In the genomic region with DNA sequence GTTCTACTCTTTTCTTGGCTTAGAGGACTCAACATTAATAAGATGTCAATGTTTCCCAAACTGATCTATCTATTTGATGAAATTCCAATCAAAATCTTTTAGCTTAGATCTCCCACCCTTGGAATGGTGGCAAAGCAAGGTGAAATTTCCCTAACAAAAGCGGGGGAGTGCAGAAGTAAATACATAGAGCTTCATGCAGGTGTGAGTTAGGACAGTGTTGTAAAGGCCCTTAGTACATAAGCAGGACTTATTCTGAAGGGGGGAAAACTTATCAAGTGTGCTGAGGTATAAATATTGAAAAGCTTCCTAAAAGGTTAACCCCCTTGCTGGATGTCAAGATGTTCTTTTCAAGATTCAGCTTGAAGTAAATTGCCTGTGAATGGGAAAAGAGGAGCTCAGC, we compare ENCODE assay signal across 1 cellular context.
TF ChIP-seq lines count a peak whose summit lies in the region.

No MANE protein-coding gene starts in this region.

TF ChIP-seq in GM23338, 12 proteins besides CTCF, POLR2A, EP300 and RAD21 (continued from another document):
- TF ChIP-seq, protein P1, sequence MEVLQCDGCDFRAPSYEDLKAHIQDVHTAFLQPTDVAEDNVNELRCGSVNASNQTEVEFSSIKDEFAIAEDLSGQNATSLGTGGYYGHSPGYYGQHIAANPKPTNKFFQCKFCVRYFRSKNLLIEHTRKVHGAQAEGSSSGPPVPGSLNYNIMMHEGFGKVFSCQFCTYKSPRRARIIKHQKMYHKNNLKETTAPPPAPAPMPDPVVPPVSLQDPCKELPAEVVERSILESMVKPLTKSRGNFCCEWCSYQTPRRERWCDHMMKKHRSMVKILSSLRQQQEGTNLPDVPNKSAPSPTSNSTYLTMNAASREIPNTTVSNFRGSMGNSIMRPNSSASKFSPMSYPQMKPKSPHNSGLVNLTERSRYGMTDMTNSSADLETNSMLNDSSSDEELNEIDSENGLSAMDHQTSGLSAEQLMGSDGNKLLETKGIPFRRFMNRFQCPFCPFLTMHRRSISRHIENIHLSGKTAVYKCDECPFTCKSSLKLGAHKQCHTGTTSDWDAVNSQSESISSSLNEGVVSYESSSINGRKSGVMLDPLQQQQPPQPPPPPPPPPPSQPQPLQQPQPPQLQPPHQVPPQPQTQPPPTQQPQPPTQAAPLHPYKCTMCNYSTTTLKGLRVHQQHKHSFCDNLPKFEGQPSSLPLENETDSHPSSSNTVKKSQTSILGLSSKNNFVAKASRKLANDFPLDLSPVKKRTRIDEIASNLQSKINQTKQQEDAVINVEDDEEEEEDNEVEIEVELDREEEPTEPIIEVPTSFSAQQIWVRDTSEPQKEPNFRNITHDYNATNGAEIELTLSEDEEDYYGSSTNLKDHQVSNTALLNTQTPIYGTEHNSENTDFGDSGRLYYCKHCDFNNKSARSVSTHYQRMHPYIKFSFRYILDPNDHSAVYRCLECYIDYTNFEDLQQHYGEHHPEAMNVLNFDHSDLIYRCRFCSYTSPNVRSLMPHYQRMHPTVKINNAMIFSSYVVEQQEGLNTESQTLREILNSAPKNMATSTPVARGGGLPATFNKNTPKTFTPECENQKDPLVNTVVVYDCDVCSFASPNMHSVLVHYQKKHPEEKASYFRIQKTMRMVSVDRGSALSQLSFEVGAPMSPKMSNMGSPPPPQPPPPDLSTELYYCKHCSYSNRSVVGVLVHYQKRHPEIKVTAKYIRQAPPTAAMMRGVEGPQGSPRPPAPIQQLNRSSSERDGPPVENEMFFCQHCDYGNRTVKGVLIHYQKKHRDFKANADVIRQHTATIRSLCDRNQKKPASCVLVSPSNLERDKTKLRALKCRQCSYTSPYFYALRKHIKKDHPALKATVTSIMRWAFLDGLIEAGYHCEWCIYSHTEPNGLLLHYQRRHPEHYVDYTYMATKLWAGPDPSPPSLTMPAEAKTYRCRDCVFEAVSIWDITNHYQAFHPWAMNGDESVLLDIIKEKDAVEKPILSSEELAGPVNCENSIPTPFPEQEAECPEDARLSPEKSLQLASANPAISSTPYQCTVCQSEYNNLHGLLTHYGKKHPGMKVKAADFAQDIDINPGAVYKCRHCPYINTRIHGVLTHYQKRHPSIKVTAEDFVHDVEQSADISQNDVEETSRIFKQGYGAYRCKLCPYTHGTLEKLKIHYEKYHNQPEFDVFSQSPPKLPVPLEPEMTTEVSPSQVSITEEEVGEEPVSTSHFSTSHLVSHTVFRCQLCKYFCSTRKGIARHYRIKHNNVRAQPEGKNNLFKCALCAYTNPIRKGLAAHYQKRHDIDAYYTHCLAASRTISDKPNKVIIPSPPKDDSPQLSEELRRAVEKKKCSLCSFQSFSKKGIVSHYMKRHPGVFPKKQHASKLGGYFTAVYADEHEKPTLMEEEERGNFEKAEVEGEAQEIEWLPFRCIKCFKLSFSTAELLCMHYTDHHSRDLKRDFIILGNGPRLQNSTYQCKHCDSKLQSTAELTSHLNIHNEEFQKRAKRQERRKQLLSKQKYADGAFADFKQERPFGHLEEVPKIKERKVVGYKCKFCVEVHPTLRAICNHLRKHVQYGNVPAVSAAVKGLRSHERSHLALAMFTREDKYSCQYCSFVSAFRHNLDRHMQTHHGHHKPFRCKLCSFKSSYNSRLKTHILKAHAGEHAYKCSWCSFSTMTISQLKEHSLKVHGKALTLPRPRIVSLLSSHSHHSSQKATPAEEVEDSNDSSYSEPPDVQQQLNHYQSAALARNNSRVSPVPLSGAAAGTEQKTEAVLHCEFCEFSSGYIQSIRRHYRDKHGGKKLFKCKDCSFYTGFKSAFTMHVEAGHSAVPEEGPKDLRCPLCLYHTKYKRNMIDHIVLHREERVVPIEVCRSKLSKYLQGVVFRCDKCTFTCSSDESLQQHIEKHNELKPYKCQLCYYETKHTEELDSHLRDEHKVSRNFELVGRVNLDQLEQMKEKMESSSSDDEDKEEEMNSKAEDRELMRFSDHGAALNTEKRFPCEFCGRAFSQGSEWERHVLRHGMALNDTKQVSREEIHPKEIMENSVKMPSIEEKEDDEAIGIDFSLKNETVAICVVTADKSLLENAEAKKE (CRISPR knock-in tag; IDR thresholded peaks at IDR 0.05), result no peak
